33 cellular contexts compared by ENCODE assay signal in the genomic region with DNA sequence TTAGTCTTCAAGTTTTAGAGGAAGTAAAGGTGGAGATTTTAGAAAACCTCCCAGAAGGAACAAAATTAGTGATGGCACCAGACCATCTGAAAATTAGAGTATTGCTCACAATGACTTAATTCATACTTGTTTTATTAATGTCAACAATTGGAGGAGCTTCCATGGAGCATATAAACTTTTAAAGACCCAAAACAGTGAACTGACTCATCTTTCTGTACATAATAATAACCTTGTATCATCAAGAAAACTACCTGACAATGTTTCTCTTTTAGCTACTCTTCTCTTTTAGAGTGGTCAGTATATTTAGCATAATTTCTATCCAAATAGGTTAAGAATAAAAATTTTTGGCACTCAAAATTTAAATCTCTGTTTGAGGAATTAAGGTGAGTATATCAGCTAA. TPM values are rescaled to one million over a fixed set of nuclear protein-coding genes. Genes with fewer than 3 reads are reported as not detected.
A peak's percentile ranks its signal among the peaks of the same experiment; 100 is the strongest.
DNase-seq lines count a peak whose midpoint lies in the region; ATAC-seq, FAIRE-seq and TF ChIP-seq lines count a peak whose summit lies in the region.
"Had no signal": no experiment of that assay in that cellular context is flagged by ENCODE, and none has a peak within 500 bp of the region (broad histone marks: within the 10 kb centered on the region; RNA-seq: fewer than 3 reads in every experiment).

No MANE protein-coding gene starts in this region.

- no peaks in the 10 kb centered on the region for H3K9me2 ChIP-seq in PC-3 (replicated peaks; ENCODE audit: low read length)

- intact Hi-C loops in PC-3 (cut with micrococcal nuclease) (loop anchor here (2.0 kb wide), 1 partner anchor 38 kb away; no protein-coding TSS in a partner anchor), kidney (cut with DNase I) (no loop called here), breast epithelium (cut with DNase I; ENCODE audit: low total_unique reads) (no loop called here)

- CTCF ChIA-PET in PC-3 (lab: Charles Lee): no interaction called here

- TF ChIP-seq CTCF in PC-3 (conservative IDR thresholded peaks at IDR 0.05; ENCODE audit: low read depth, low read length): no peak
- TF ChIP-seq CTCF in kidney (IDR thresholded peaks at IDR 0.05; ENCODE audit: borderline replicate concordance, extremely low read depth, insufficient read depth): no peak
- no peak for TF ChIP-seq CTCF in breast epithelium (IDR thresholded peaks at IDR 0.05)

- H3K79me2 ChIP-seq in PC-3 (ENCODE audit: low read length): no peaks in the 10 kb centered on the region

- no peaks in the 10 kb centered on the region for H3F3A ChIP-seq in PC-3 (ENCODE audit: low read length, unreplicated experiment)

- H3K4me2 ChIP-seq in PC-3 (ENCODE audit: low read length): peak overlapping the region; percentile 4; the same call in 1 of the 2 replicates
- H3K4me2 ChIP-seq: A549; BLaER1; BLaER1 treated with 17β-estradiol and CSF1 and Interleukin-3, amounts not matched to agents 10 nM and 100 nM had no signal

- DNase-seq in PC-3: peak; percentile 57
- DNase-seq in small intestine: no peak
- no peak for DNase-seq in kidney
- no peak for DNase-seq in NCI-H69 (lab: John Stamatoyannopoulos, UW)
- DNase-seq in breast epithelium (ENCODE audit: low spot score in 2 of 2): no peak
- DNase-seq: 8988T; ACHN; AML-193; BE2C; C1 segment of cervical spinal cord; Caco-2; Calu3; CD4-positive, alpha-beta memory T cell; CD4-positive, alpha-beta T cell; CD4-positive, CD25-positive, alpha-beta regulatory T cell; CD8-positive, alpha-beta memory T cell; CD8-positive, alpha-beta T cell; COR-L47; DMS 273 treated with DMSO at 0.1 percent for 48 hours; DMS153; DMS53; DMS79; DMS79 treated with DMSO at 0.1 percent for 48 hours; DND-41; EL had no signal

- H3K36me3 ChIP-seq in PC-3 (ENCODE audit: low read depth, low read length) (no peaks in the 10 kb centered on the region), small intestine (ENCODE audit: control insufficient read depth in 2 of 2, insufficient read depth in 2 of 2, low read length in 2 of 2) (no peaks in the 10 kb centered on the region), kidney (ENCODE audit: control insufficient read depth in 1 of 2, insufficient read depth in 2 of 2, low read length in 2 of 2) (no peaks in the 10 kb centered on the region), breast epithelium (no peaks in the 10 kb centered on the region)
- H3K36me3 ChIP-seq: BE2C; BLaER1; BLaER1 treated with 17β-estradiol and CSF1 and Interleukin-3, amounts not matched to agents 10 nM and 100 nM had no signal

- H3K4me1 ChIP-seq in PC-3 (ENCODE audit: insufficient read depth, low read length) (peaks cover 16% of the 10 kb centered on the region), small intestine (ENCODE audit: control insufficient read depth in 2 of 2, insufficient read depth in 1 of 2, low read depth in 1 of 2, low read length in 1 of 2) (no peaks in the 10 kb centered on the region), kidney (ENCODE audit: control insufficient read depth in 1 of 2, insufficient read depth in 1 of 2, low read depth in 1 of 2, low read length in 2 of 2) (no peaks in the 10 kb centered on the region), breast epithelium (no peaks in the 10 kb centered on the region)
- H3K4me1 ChIP-seq: BE2C had no signal

- no peak overlapping the region for H2AFZ ChIP-seq in PC-3 (ENCODE audit: low read length)

- H3K9ac ChIP-seq in PC-3 (ENCODE audit: low read length) (no peak overlapping the region), kidney (ENCODE audit: low read length in 2 of 2) (no peak overlapping the region)
- H3K9ac ChIP-seq: BLaER1; BLaER1 treated with 17β-estradiol and CSF1 and Interleukin-3, amounts not matched to agents 10 nM and 100 nM had no signal

- BruUV-seq in PC-3 (replicated peaks; lab: Mats Ljungman, UMichigan): no TSS peak

- H3K4me3 ChIP-seq in PC-3 (ENCODE audit: low read length) (no peak overlapping the region), small intestine (ENCODE audit: low read depth in 1 of 2, low read length in 2 of 2) (no peak overlapping the region), kidney (ENCODE audit: low read length in 2 of 2) (no peak overlapping the region), breast epithelium (no peak overlapping the region)
- H3K4me3 ChIP-seq: A549; BLaER1; BLaER1 treated with 17β-estradiol and CSF1 and Interleukin-3, amounts not matched to agents 10 nM and 100 nM had no signal

- no peak for TF ChIP-seq POLR2A in breast epithelium (IDR thresholded peaks at IDR 0.05)

- no peaks in the 10 kb centered on the region for H3K9me3 ChIP-seq in PC-3 (ENCODE audit: low read length)
- no peaks in the 10 kb centered on the region for H3K9me3 ChIP-seq in small intestine (ENCODE audit: control insufficient read depth, low read depth)
- no peaks in the 10 kb centered on the region for H3K9me3 ChIP-seq in kidney (ENCODE audit: control insufficient read depth in 1 of 2, low read length in 2 of 2)
- H3K9me3 ChIP-seq in breast epithelium: no peaks in the 10 kb centered on the region
- H3K9me3 ChIP-seq: A549; BE2C; BLaER1; BLaER1 treated with 17β-estradiol and CSF1 and Interleukin-3, amounts not matched to agents 10 nM and 100 nM; Caco-2 had no signal

- FAIRE-seq in G401.6 (lab: Jason Lieb, UNC): peak; percentile 6
- peak; percentile 23 for FAIRE-seq in small intestine (lab: Jason Lieb, UNC)
- no peak for FAIRE-seq in kidney (lab: Jason Lieb, UNC)
- FAIRE-seq: A204.1, A549, D721Med had no signal

- H4K20me1 ChIP-seq in PC-3 (ENCODE audit: low read length): no peaks in the 10 kb centered on the region
- H4K20me1 ChIP-seq: BLaER1; BLaER1 treated with 17β-estradiol and CSF1 and Interleukin-3, amounts not matched to agents 10 nM and 100 nM had no signal

- POLR2A ChIA-PET in PC-3 (lab: Charles Lee; ENCODE audit: unreplicated experiment): interaction anchor here (0.6 kb wide), 1 partner anchor 452 kb away, joined by 3 read pairs; no protein-coding TSS in a partner anchor

- H3K27ac ChIP-seq in PC-3 (ENCODE audit: low read length): no peak overlapping the region
- H3K27ac ChIP-seq in small intestine (ENCODE audit: low read depth in 1 of 2, low read length in 1 of 2): no peak overlapping the region
- H3K27ac ChIP-seq in kidney (ENCODE audit: low read depth in 2 of 2, low read length in 2 of 2): no peak overlapping the region
- no peak overlapping the region for H3K27ac ChIP-seq in breast epithelium
- H3K27ac ChIP-seq: 22Rv1; A549; BLaER1; BLaER1 treated with 17β-estradiol and CSF1 and Interleukin-3, amounts not matched to agents 10 nM and 100 nM; C4-2B had no signal

- ATAC-seq in PC-3: peak; percentile 94
- ATAC-seq: A549; CD8-positive, alpha-beta T cell had no signal

- H3K27me3 ChIP-seq in PC-3 (ENCODE audit: low read length): no peaks in the 10 kb centered on the region
- H3K27me3 ChIP-seq in small intestine (ENCODE audit: control insufficient read depth in 2 of 2, insufficient read depth in 2 of 2, low read length in 2 of 2): no peaks in the 10 kb centered on the region
- no peaks in the 10 kb centered on the region for H3K27me3 ChIP-seq in breast epithelium
- H3K27me3 ChIP-seq: BE2C; BLaER1; BLaER1 treated with 17β-estradiol and CSF1 and Interleukin-3, amounts not matched to agents 10 nM and 100 nM had no signal

RNA-seq across cellular contexts. Expression of a gene that starts 7.2 kb away (rescaled TPM):
- total RNA-seq in PC-3 (2014; rRNA removed) (23.5 and 25.2 TPM in 2 replicates), kidney (99.0 TPM), breast epithelium (100 to 1,000 TPM; 107 to 125 (median 117) TPM)
- polyA plus RNA-seq in small intestine (1 to 10 TPM; 4.0 to 9.6 (median 5.1) TPM), kidney (ENCODE audit: insufficient read depth, low read depth, low replicate concordance) (26.3 TPM)
